In the genomic region with DNA sequence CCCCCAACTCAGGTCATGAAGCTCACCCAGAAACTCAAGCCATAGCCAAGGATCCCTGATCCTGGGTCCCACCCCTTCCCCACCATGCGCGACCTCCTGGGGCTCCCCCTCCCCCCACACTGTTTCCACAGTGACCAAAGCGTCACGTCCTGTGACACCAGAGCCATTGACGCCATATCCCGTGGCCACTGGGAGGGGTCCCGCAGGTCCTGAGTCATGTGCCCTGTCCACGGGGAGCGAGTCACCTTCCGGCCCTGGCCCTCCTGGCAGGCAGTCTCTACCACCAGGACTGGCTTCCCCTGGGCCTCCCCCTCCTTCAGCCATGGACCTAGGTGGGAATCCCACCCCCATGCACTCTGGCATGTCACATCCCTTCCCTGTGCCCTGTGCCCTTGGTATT, we compare ENCODE assay signal across 11 cellular contexts. TPM values are rescaled to one million over a fixed set of nuclear protein-coding genes. Genes with fewer than 3 reads are reported as not detected.
DNase-seq lines count a peak whose midpoint lies in the region; FAIRE-seq and TF ChIP-seq lines count a peak whose summit lies in the region.
"Had no signal": no experiment of that assay in that cellular context is flagged by ENCODE, and none has a peak within 500 bp of the region (broad histone marks: within the 10 kb centered on the region; RNA-seq: fewer than 3 reads in every experiment).

No MANE protein-coding gene starts in this region.

- H3K4me3 Mint-ChIP-seq in activated CD4-positive, alpha-beta T cell treated with anti-CD3 and anti-CD28 coated beads, Interleukin-2, amount 10 ng/mL, durations not matched to agents 7 days and 5 days = no peak overlapping the region

- no peaks in the 10 kb centered on the region for H3F3A ChIP-seq in smooth muscle cell (ENCODE audit: low read depth)

- 80% methylated on average over 10 of the region's 10 CpGs for WGBS in liver
- WGBS in smooth muscle cell (ENCODE audit: low lambda C conversion rate) = 91% methylated on average over 10 of the region's 10 CpGs

- CTCF ChIA-PET in activated CD4-positive, alpha-beta T cell treated with anti-CD3 and anti-CD28 coated beads, Interleukin-2, amount 10 ng/mL, durations not matched to agents 7 days and 5 days (lab: Charles Lee) = interaction anchor here (1.0 to 1.7 kb wide), 3 partner anchors 14 to 55 kb away, joined by 3 to 7 read pairs (median 3); no protein-coding TSS in a partner anchor

- H3K9me3 ChIP-seq in liver (ENCODE audit: control insufficient read depth in 4 of 4, low read length in 3 of 4) (no peaks in the 10 kb centered on the region), smooth muscle cell (replicated peaks; ENCODE audit: low read depth) (no peaks in the 10 kb centered on the region)

- H3K27me3 ChIP-seq in liver (ENCODE audit: control insufficient read depth in 4 of 4, insufficient read depth in 4 of 4, low read length in 3 of 4) = no peaks in the 10 kb centered on the region
- no peaks in the 10 kb centered on the region for H3K27me3 ChIP-seq in smooth muscle cell (ENCODE audit: low read depth)

- TF ChIP-seq RAD21 in liver (IDR thresholded peaks at IDR 0.05) = no peak

- H3K4me2 ChIP-seq in smooth muscle cell = no peak overlapping the region

- peaks cover 7 to 29% (median 20%) of the 10 kb centered on the region in 4 donors for H3K4me1 ChIP-seq in liver (ENCODE audit: control insufficient read depth in 4 of 4, insufficient read depth in 4 of 4, low read length in 3 of 4)
- peaks cover 42% of the 10 kb centered on the region for H3K4me1 ChIP-seq in smooth muscle cell (ENCODE audit: low read depth)

- no peak overlapping the region for H3K9ac ChIP-seq in liver (ENCODE audit: low read depth in 1 of 2, low read length in 2 of 2)
- H3K9ac ChIP-seq in smooth muscle cell (ENCODE audit: low read depth) = no peak overlapping the region

- TF ChIP-seq CTCF in choroid plexus epithelial cell (conservative IDR thresholded peaks at IDR 0.05; ENCODE audit: low read depth, low read length) = no peak
- no peak for TF ChIP-seq CTCF in liver (IDR thresholded peaks at IDR 0.05; ENCODE audit: low read depth, low read length, missing input control)
- no peak for TF ChIP-seq CTCF in smooth muscle cell (IDR thresholded peaks at IDR 0.05; ENCODE audit: borderline replicate concordance, insufficient read depth, poor library complexity, severe bottlenecking)

- H3K9me3 Mint-ChIP-seq in activated CD4-positive, alpha-beta T cell treated with anti-CD3 and anti-CD28 coated beads, Interleukin-2, amount 10 ng/mL, durations not matched to agents 7 days and 5 days = no peaks in the 10 kb centered on the region

- H3K4me3 ChIP-seq in choroid plexus epithelial cell (ENCODE audit: low read depth, low read length) = no peak overlapping the region
- no peak overlapping the region for H3K4me3 ChIP-seq in liver (ENCODE audit: low read depth in 1 of 3, low read length in 3 of 3)
- H3K4me3 ChIP-seq in smooth muscle cell = no peak overlapping the region

- H3K36me3 Mint-ChIP-seq in activated CD4-positive, alpha-beta T cell treated with anti-CD3 and anti-CD28 coated beads, Interleukin-2, amount 10 ng/mL, durations not matched to agents 7 days and 5 days (ENCODE audit: low read depth) = no peaks in the 10 kb centered on the region

- H2AFZ ChIP-seq in smooth muscle cell (ENCODE audit: low read depth) = no peak overlapping the region

- H3K27ac Mint-ChIP-seq in activated CD4-positive, alpha-beta T cell treated with anti-CD3 and anti-CD28 coated beads, Interleukin-2, amount 10 ng/mL, durations not matched to agents 7 days and 5 days = no peak overlapping the region

- H3K27ac ChIP-seq in liver (ENCODE audit: low read depth in 1 of 2, low read length in 2 of 2) (peak overlapping the region; percentile 32 to 37), smooth muscle cell (ENCODE audit: low read depth) (no peak overlapping the region)
- H3K27ac ChIP-seq: 22Rv1 had no signal

- H3K36me3 ChIP-seq in liver (ENCODE audit: control insufficient read depth in 4 of 4, insufficient read depth in 3 of 4, low read depth in 1 of 4, low read length in 3 of 4) (no peaks in the 10 kb centered on the region), smooth muscle cell (ENCODE audit: low read depth) (no peaks in the 10 kb centered on the region)

- POLR2A ChIA-PET in activated CD4-positive, alpha-beta T cell treated with anti-CD3 and anti-CD28 coated beads, Interleukin-2, amount 10 ng/mL, durations not matched to agents 7 days and 5 days (lab: Charles Lee) = no interaction called here

- FAIRE-seq in urothelium cell line (lab: Jason Lieb, UNC) = no peak

- DNase-seq in DMS53 (lab: John Stamatoyannopoulos, UW) (peak; percentile 75), DMS53 treated with DMSO at 0.1 percent for 48 hours (lab: John Stamatoyannopoulos, UW; ENCODE audit: unreplicated experiment) (no peak), choroid plexus epithelial cell (ENCODE audit: low read depth) (peak; percentile 66), urothelium cell line (ENCODE audit: low spot score) (peak; percentile 52), smooth muscle cell (lab: John Stamatoyannopoulos, UW; ENCODE audit: unreplicated experiment) (no peak), medulla oblongata (ENCODE audit: extremely low spot score) (no peak)
- no peak for DNase-seq in activated CD4-positive, alpha-beta T cell treated with anti-CD3 and anti-CD28 coated beads, Interleukin-2, amount 10 ng/mL, durations not matched to agents 7 days and 5 days
- DNase-seq: effector CD4-positive, alpha-beta T cell had no signal

- H3K27me3 Mint-ChIP-seq in activated CD4-positive, alpha-beta T cell treated with anti-CD3 and anti-CD28 coated beads, Interleukin-2, amount 10 ng/mL, durations not matched to agents 7 days and 5 days = no peaks in the 10 kb centered on the region

- peaks cover 52% of the 10 kb centered on the region for H4K20me1 ChIP-seq in smooth muscle cell (ENCODE audit: low read depth)

- no peaks in the 10 kb centered on the region for H3K79me2 ChIP-seq in smooth muscle cell (ENCODE audit: low read depth)

- peaks cover 4% of the 10 kb centered on the region for H3K4me1 Mint-ChIP-seq in activated CD4-positive, alpha-beta T cell treated with anti-CD3 and anti-CD28 coated beads, Interleukin-2, amount 10 ng/mL, durations not matched to agents 7 days and 5 days

TF ChIP-seq in liver, 16 proteins besides CTCF, POLR2A, EP300 and RAD21:
- TF ChIP-seq HNF4A (conservative IDR thresholded peaks at IDR 0.05) (no peak), NR2F2 (IDR thresholded peaks at IDR 0.05) (peak; percentile 38)

RNA-seq across cellular contexts. Expression of gene SEMA3F, which starts 15.6 kb away (rescaled TPM):
- total RNA-seq in liver (1 to 10 TPM; 1.6 to 4.8 TPM), smooth muscle cell (16.9 and 25.0 TPM in 2 replicates)
- polyA plus RNA-seq in liver (1 to 10 TPM in 1 of 2 donors, under 1 TPM in 1; 0.60 to 2.7 TPM), smooth muscle cell (9.2 and 17.8 TPM in 2 replicates)
- not detected for total RNA-seq in activated CD4-positive, alpha-beta T cell treated with anti-CD3 and anti-CD28 coated beads, Interleukin-2, amount 10 ng/mL, durations not matched to agents 7 days and 5 days

RNA-seq across cellular contexts. Expression of gene GNAT1, which starts 20.7 kb away (rescaled TPM):
- under 1 TPM in 1 of 2 donors, not detected in 1; 0.08 TPM for total RNA-seq in liver
- polyA plus RNA-seq in liver = not detected
- total RNA-seq in smooth muscle cell = not detected in 2 replicates
- polyA plus RNA-seq in smooth muscle cell = 0.24 TPM in 1 of 2 replicates, not detected in the other
- not detected for total RNA-seq in activated CD4-positive, alpha-beta T cell treated with anti-CD3 and anti-CD28 coated beads, Interleukin-2, amount 10 ng/mL, durations not matched to agents 7 days and 5 days
- total RNA-seq: SK-MEL-5 had no signal

RNA-seq across cellular contexts. Expression of gene SLC38A3, which starts 34.4 kb away (rescaled TPM):
- total RNA-seq in liver (100 to 1,000 TPM in 1 of 2 donors, 10 to 100 TPM in 1; 98.1 to 166 TPM), smooth muscle cell (0.58 and 3.9 TPM in 2 replicates)
- polyA plus RNA-seq in liver (100 to 1,000 TPM; 114 to 180 TPM), smooth muscle cell (3.5 and 4.2 TPM in 2 replicates)
- total RNA-seq in activated CD4-positive, alpha-beta T cell treated with anti-CD3 and anti-CD28 coated beads, Interleukin-2, amount 10 ng/mL, durations not matched to agents 7 days and 5 days = not detected

Comparison
In these comparisons a context has a peak if more than half of its experiments do, and no peak if none do; other contexts are left out.
1. DNase-seq: peak in DMS53 (single experiment), choroid plexus epithelial cell (single experiment) and urothelium cell line (single experiment); none in DMS53 treated with DMSO at 0.1 percent for 48 hours (single experiment), smooth muscle cell (single experiment), medulla oblongata (single experiment) and activated CD4-positive, alpha-beta T cell treated with anti-CD3 and anti-CD28 coated beads, Interleukin-2, amount 10 ng/mL, durations not matched to agents 7 days and 5 days (single experiment).
2. RNA of gene SLC38A3, which starts 34.4 kb away (total RNA-seq): 98.1 to 166 TPM in liver; 0.58 to 3.9 TPM in smooth muscle cell and not detected in activated CD4-positive, alpha-beta T cell treated with anti-CD3 and anti-CD28 coated beads, Interleukin-2, amount 10 ng/mL, durations not matched to agents 7 days and 5 days; every median in the first group is over 10 times any median in the second.